Comparison of ENCODE assay signal across 12 cellular contexts in genomic region chr12:109169676-109170075, GRCh38.
"Had no signal": no experiment of that assay in that cellular context is flagged by ENCODE, and none has a peak within 500 bp of the region (broad histone marks: within the 10 kb centered on the region; RNA-seq: fewer than 3 reads in every experiment).

No MANE protein-coding gene starts in this region.

- H3K27ac ChIP-seq: thoracic aorta, WERI-Rb-1 had no signal

- ATAC-seq: activated CD4-positive, alpha-beta T cell treated with anti-CD3 and anti-CD28 coated beads for 36 hours; stimulated activated naive CD8-positive, alpha-beta T cell treated with anti-CD3 and anti-CD28 coated beads, Interleukin-15, Interleukin-2, amounts not matched to agents 100 U/mL and 50 U/mL, for 24 hours had no signal

- DNase-seq: activated CD4-positive, alpha-beta memory T cell treated with anti-CD3 and anti-CD28 coated beads, Interleukin-2, amount 10 ng/mL, durations not matched to agents 7 days and 5 days; activated CD4-positive, alpha-beta T cell treated with anti-CD3 and anti-CD28 coated beads for 36 hours; activated gamma-delta T cell treated with Interleukin-2 at 50 U/mL for 16 hours; activated naive CD8-positive, alpha-beta T cell treated with anti-CD3 and anti-CD28 coated beads, Interleukin-2, amount 10 ng/mL, durations not matched to agents 7 days and 5 days; activated T-cell treated with anti-CD3 and anti-CD28 coated beads, Interleukin-2, amount 50 U/mL, for 48 hours; left ventricle myocardium superior; naive B cell; stimulated activated CD4-positive, alpha-beta T cell treated with anti-CD3 and anti-CD28 coated beads, Interleukin-12 subunit alpha, Interleukin-12 subunit beta, amount 100 ng/mL, for 4 hours; stimulated activated naive CD8-positive, alpha-beta T cell treated with anti-CD3 and anti-CD28 coated beads, Interleukin-15, Interleukin-2, amounts not matched to agents 100 U/mL and 50 U/mL, for 24 hours; T-helper 9 cell; WERI-Rb-1 had no signal

- H3K4me3 ChIP-seq: thoracic aorta had no signal

- H3K9me3 ChIP-seq: thoracic aorta had no signal
